ENCODE assay signal across 1 cellular context in genomic region chr4:107388736-107389135, GRCh38.
TF ChIP-seq lines count a peak whose summit lies in the region.

No MANE protein-coding gene starts in this region.

TF ChIP-seq in GM23338, 12 proteins besides CTCF, POLR2A, EP300 and RAD21 (continued from another document):
- TF ChIP-seq ZNF462 (CRISPR knock-in tag; IDR thresholded peaks at IDR 0.05) (no peak), JUNB (IDR thresholded peaks at IDR 0.05; ENCODE audit: unreplicated experiment) (no peak), EZH2phosphoT487 (IDR thresholded peaks at IDR 0.05; ENCODE audit: unreplicated experiment) (no peak), EZH2 (IDR thresholded peaks at IDR 0.05; ENCODE audit: low read depth, unreplicated experiment) (no peak), ZNF114 (CRISPR knock-in tag; IDR thresholded peaks at IDR 0.05) (no peak), ZNF331 (CRISPR knock-in tag; IDR thresholded peaks at IDR 0.05; ENCODE audit: low read depth) (no peak), CREB1 (CRISPR knock-in tag; IDR thresholded peaks at IDR 0.05; ENCODE audit: low read depth) (no peak), NANOG (IDR thresholded peaks at IDR 0.05; ENCODE audit: borderline replicate concordance) (no peak)
